12 cellular contexts compared by ENCODE assay signal in genomic region chr2:20568501-20569463, GRCh38.
DNase-seq lines count a peak whose midpoint lies in the region; ATAC-seq and TF ChIP-seq lines count a peak whose summit lies in the region.
"Had no signal": no experiment of that assay in that cellular context is flagged by ENCODE, and none has a peak within 500 bp of the region (broad histone marks: within the 10 kb centered on the region; RNA-seq: fewer than 3 reads in every experiment).

No MANE protein-coding gene starts in this region.

- peak overlapping the region; percentile 64 to 75 for H3K27ac ChIP-seq in ascending aorta
- H3K27ac ChIP-seq in heart right ventricle: peak overlapping the region; percentile 73 to 95 (median 86)
- peak overlapping the region; percentile 68 for H3K27ac ChIP-seq in psoas muscle

- no peaks in the 10 kb centered on the region for H3K36me3 Mint-ChIP-seq in Caco-2 (ENCODE audit: insufficient read depth, unreplicated experiment)
- H3K36me3 Mint-ChIP-seq: CD4-positive, alpha-beta memory T cell; naive B cell had no signal

- no peaks in the 10 kb centered on the region for H3K27me3 Mint-ChIP-seq in Caco-2 (ENCODE audit: insufficient read depth, unreplicated experiment)

- H3K4me3 Mint-ChIP-seq in Caco-2 (ENCODE audit: unreplicated experiment): no peak overlapping the region
- H3K4me3 Mint-ChIP-seq: CD4-positive, alpha-beta memory T cell; naive B cell had no signal

- H3K9me3 Mint-ChIP-seq in Caco-2 (ENCODE audit: unreplicated experiment): no peaks in the 10 kb centered on the region
- H3K9me3 Mint-ChIP-seq: CD4-positive, alpha-beta memory T cell; naive B cell had no signal

- DNase-seq in Caco-2: no peak
- no peak for DNase-seq in ascending aorta (ENCODE audit: low spot score in 2 of 2)
- DNase-seq in heart right ventricle: peak in 1 of 2 donors; percentile 44
- DNase-seq in psoas muscle: no peak
- no peak for DNase-seq in HT-29 (ENCODE audit: low spot score)
- DNase-seq: activated effector memory CD4-positive, alpha-beta T cell treated with Interleukin-2 at 50 U/mL for 16 hours; CD4-positive, alpha-beta memory T cell; naive B cell; NCI-H82 had no signal

- intact Hi-C loops in Caco-2 (cut with micrococcal nuclease; ENCODE audit: unreplicated experiment): no loop called here
- intact Hi-C loops in ascending aorta (cut with DNase I): no loop called here
- intact Hi-C loops in heart right ventricle (cut with DNase I): no loop called here
- intact Hi-C loops in psoas muscle (cut with DNase I): no loop called here

- peaks cover 28% of the 10 kb centered on the region for H3K4me1 Mint-ChIP-seq in Caco-2 (ENCODE audit: low read depth, unreplicated experiment)
- H3K4me1 Mint-ChIP-seq: CD4-positive, alpha-beta memory T cell had no signal

- H3K27me3 ChIP-seq in Caco-2 (replicated peaks; ENCODE audit: control insufficient read depth, insufficient read depth, low read length) (no peaks in the 10 kb centered on the region), ascending aorta (no peaks in the 10 kb centered on the region), heart right ventricle (no peaks in the 10 kb centered on the region), psoas muscle (ENCODE audit: insufficient read depth in 3 of 3, low read length in 2 of 3) (no peaks in the 10 kb centered on the region)

- BruUV-seq in Caco-2 (replicated peaks; lab: Mats Ljungman, UMichigan): no TSS peak

- H3K36me3 ChIP-seq in Caco-2 (ENCODE audit: control insufficient read depth, insufficient read depth, low read length) (no peaks in the 10 kb centered on the region), ascending aorta (no peaks in the 10 kb centered on the region), heart right ventricle (no peaks in the 10 kb centered on the region), psoas muscle (ENCODE audit: insufficient read depth in 1 of 2, low read depth in 1 of 2) (no peaks in the 10 kb centered on the region)

- TF ChIP-seq CTCF in Caco-2 (IDR thresholded peaks at IDR 0.05; ENCODE audit: insufficient read depth in 1 of 2, low read depth in 1 of 2, low read length in 1 of 2, severe bottlenecking in 1 of 2, unreplicated experiment in 1 of 2): no peak
- no peak for TF ChIP-seq CTCF in ascending aorta (IDR thresholded peaks at IDR 0.05)
- no peak for TF ChIP-seq CTCF in heart right ventricle (IDR thresholded peaks at IDR 0.05)
- TF ChIP-seq CTCF in psoas muscle (IDR thresholded peaks at IDR 0.05): no peak

- POLR2A ChIA-PET in Caco-2 (lab: Charles Lee): interaction anchor here (1.3 kb wide), 1 partner anchor 122 kb away, joined by 3 read pairs; the partner anchor contains the start of gene RHOB

- WGBS in heart right ventricle, 2 donors: 49 to 65% methylated on average over 13 of the region's 13 CpGs
- 68 to 78% (median 70%) methylated on average over 13 of the region's 13 CpGs for WGBS in psoas muscle, 3 donors

- H3K27ac Mint-ChIP-seq in Caco-2 (ENCODE audit: unreplicated experiment): peak overlapping the region; percentile 89

- H3K4me3 ChIP-seq in Caco-2 (ENCODE audit: low read depth, low read length) (no peak overlapping the region), ascending aorta (no peak overlapping the region), heart right ventricle (no peak overlapping the region), psoas muscle (no peak overlapping the region)

- H3K4me1 ChIP-seq in Caco-2 (peaks cover 13% of the 10 kb centered on the region), ascending aorta (peaks cover 3 to 8% of the 10 kb centered on the region in 2 donors), heart right ventricle (peaks cover 37 to 87% (median 76%) of the 10 kb centered on the region in 9 donors), psoas muscle (peaks cover 17% of the 10 kb centered on the region)

- CTCF ChIA-PET in Caco-2 (lab: Charles Lee): no interaction called here

- H3K9me3 ChIP-seq in Caco-2 (no peaks in the 10 kb centered on the region), ascending aorta (no peaks in the 10 kb centered on the region), heart right ventricle (no peaks in the 10 kb centered on the region), psoas muscle (no peaks in the 10 kb centered on the region)

- ATAC-seq in heart right ventricle (peak; percentile 19 to 78 (median 68)), psoas muscle (peak; percentile 18 to 50 (median 41)), HG02852 (IDR thresholded peaks at IDR 0.05; ENCODE audit: unreplicated experiment) (no peak), HG02623 (IDR thresholded peaks at IDR 0.05; ENCODE audit: unreplicated experiment) (no peak), HG03025 (IDR thresholded peaks at IDR 0.05; ENCODE audit: low FRiP score, unreplicated experiment) (no peak)

Comparison
In these comparisons a context has a peak if more than half of its experiments do, and no peak if none do; other contexts are left out.
1. ATAC-seq: peak in heart right ventricle (8 of 8) and psoas muscle (4 of 4); none in HG02852 (single experiment), HG02623 (single experiment) and HG03025 (single experiment).
2. Peak in every context shown above with its lines, with median percentiles within 50 percentile points of each other: H3K27ac ChIP-seq.